28 cellular contexts compared by ENCODE assay signal in genomic region chr16:11472851-11473250, GRCh38.
"Had no signal": no experiment of that assay in that cellular context is flagged by ENCODE, and none has a peak within 500 bp of the region (broad histone marks: within the 10 kb centered on the region; RNA-seq: fewer than 3 reads in every experiment).

No MANE protein-coding gene starts in this region.

- FAIRE-seq: colon, endometrium, islet of Langerhans, keratinocyte had no signal

- DNase-seq: dermis blood vessel endothelial cell; dorsolateral prefrontal cortex; effector CD4-positive, alpha-beta T cell; effector memory CD8-positive, alpha-beta T cell; endodermal cell; erythroblast; esophagus squamous epithelium; foreskin fibroblast; foreskin melanocyte; gastrocnemius medialis; glutamatergic neuron; head of caudate nucleus; heart right ventricle; hippocampal formation; kidney glomerular epithelial cell; left colon; left lung; left ventricle myocardium superior; lower lobe of right lung; mesenchymal stem cell; mucosa of descending colon; naive B cell had no signal

- H3K9me3 ChIP-seq: esophagus squamous epithelium, gastrocnemius medialis, heart right ventricle, left lung, lower lobe of right lung, mucosa of descending colon had no signal

- H3K27ac ChIP-seq: coronary artery, dorsolateral prefrontal cortex, epithelial cell of prostate, esophagus squamous epithelium, gastrocnemius medialis, heart right ventricle, left lung, lower lobe of right lung had no signal

- H3K4me1 ChIP-seq: gastrocnemius medialis, heart right ventricle, left lung, lower lobe of right lung had no signal

- H3K4me3 ChIP-seq: coronary artery, dorsolateral prefrontal cortex, esophagus squamous epithelium, gastrocnemius medialis, heart right ventricle, left lung, lower lobe of right lung, mucosa of descending colon had no signal

- H3K36me3 ChIP-seq: esophagus squamous epithelium, gastrocnemius medialis, heart right ventricle, left lung, lower lobe of right lung had no signal
